Comparison of ENCODE assay signal across 25 cellular contexts in the genomic region with DNA sequence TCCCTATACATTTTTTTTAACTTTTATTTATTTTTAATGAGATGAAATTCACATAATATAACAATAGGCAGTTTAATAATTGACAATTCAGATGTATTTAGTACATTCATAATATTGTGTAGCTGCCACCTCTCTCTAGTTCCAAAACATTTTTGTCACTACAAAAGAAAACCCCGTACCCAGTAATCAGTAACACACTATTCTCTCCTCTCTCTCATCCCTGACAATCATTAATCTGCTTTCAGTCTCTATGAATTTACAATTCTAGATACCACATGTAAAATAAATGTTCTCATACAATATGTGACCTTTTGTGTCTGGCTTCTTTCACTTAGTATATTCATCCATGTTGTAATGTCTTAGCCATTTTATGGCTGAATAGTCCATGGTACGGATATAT.
A peak's percentile ranks its signal among the peaks of the same experiment; 100 is the strongest.
DNase-seq lines count a peak whose midpoint lies in the region; ATAC-seq and TF ChIP-seq lines count a peak whose summit lies in the region.
"Had no signal": no experiment of that assay in that cellular context is flagged by ENCODE, and none has a peak within 500 bp of the region (broad histone marks: within the 10 kb centered on the region; RNA-seq: fewer than 3 reads in every experiment).

No MANE protein-coding gene starts in this region.

- H3K27me3 ChIP-seq in heart left ventricle (no peaks in the 10 kb centered on the region), left ventricle myocardium inferior (ENCODE audit: low read depth) (no peaks in the 10 kb centered on the region), right cardiac atrium (ENCODE audit: control insufficient read depth, insufficient read depth) (no peaks in the 10 kb centered on the region), tibial nerve (no peaks in the 10 kb centered on the region)
- H3K27me3 ChIP-seq: BE2C, BLaER1 had no signal

- H3K4me3 ChIP-seq in heart left ventricle, result peak overlapping the region in 6 of 12 donors; percentile 1 to 51 (median 43)
- peak overlapping the region; percentile 60 for H3K4me3 ChIP-seq in left ventricle myocardium inferior
- peak overlapping the region; percentile 18 for H3K4me3 ChIP-seq in right cardiac atrium (ENCODE audit: low read length)
- no peak overlapping the region for H3K4me3 ChIP-seq in tibial nerve
- H3K4me3 ChIP-seq: BLaER1, GM12878 had no signal

- TF ChIP-seq POLR2A in heart left ventricle (IDR thresholded peaks at IDR 0.05), result no peak
- no peak for TF ChIP-seq POLR2A in tibial nerve (IDR thresholded peaks at IDR 0.05)

- intact Hi-C loops in heart left ventricle (cut with DNase I) (loop anchor here in 2 of 10 donors (5.0 to 10.0 kb wide), 3 partner anchors 34 to 94 kb away; a partner anchor contains a TSS), left cardiac atrium (cut with DNase I) (no loop called here), left ventricle myocardium inferior (cut with micrococcal nuclease) (no loop called here), Right ventricle myocardium superior (cut with DNase I) (no loop called here), right cardiac atrium (cut with DNase I) (no loop called here), left ventricle myocardium superior (cut with micrococcal nuclease) (loop anchor here (10.0 kb wide), 1 partner anchor 92 kb away; a partner anchor contains a TSS)

- ATAC-seq in heart left ventricle, result no peak
- no peak for ATAC-seq in left cardiac atrium
- no peak for ATAC-seq in Right ventricle myocardium superior (ENCODE audit: poor library complexity)
- ATAC-seq in right cardiac atrium, result no peak
- no peak for ATAC-seq in left ventricle myocardium superior
- ATAC-seq in GM19452 (IDR thresholded peaks at IDR 0.05; ENCODE audit: unreplicated experiment), result peak; percentile 56
- ATAC-seq: GM12878 had no signal

- H3K9me3 ChIP-seq in heart left ventricle, result no peaks in the 10 kb centered on the region
- H3K9me3 ChIP-seq in left ventricle myocardium inferior (replicated peaks), result no peaks in the 10 kb centered on the region
- H3K9me3 ChIP-seq in right cardiac atrium (ENCODE audit: control insufficient read depth, low read length), result no peaks in the 10 kb centered on the region
- H3K9me3 ChIP-seq in tibial nerve, result peaks cover 0 to 5% (median 0%) of the 10 kb centered on the region in 4 donors
- H3K9me3 ChIP-seq: BE2C, BLaER1 had no signal

- WGBS in heart left ventricle, 4 donors, result 62 to 87% (median 67%) methylated on average over 2 of the region's 2 CpGs
- WGBS in right cardiac atrium, result 91% methylated on average over 2 of the region's 2 CpGs
- 89 to 92% methylated on average over 2 of the region's 2 CpGs for WGBS in tibial nerve, 2 donors

- no peaks in the 10 kb centered on the region for H3K36me3 ChIP-seq in heart left ventricle
- no peaks in the 10 kb centered on the region for H3K36me3 ChIP-seq in left ventricle myocardium inferior
- H3K36me3 ChIP-seq in tibial nerve, result no peaks in the 10 kb centered on the region
- H3K36me3 ChIP-seq: BE2C, BLaER1 had no signal

- H3K4me1 ChIP-seq in heart left ventricle (peaks cover 0 to 20% (median 0%) of the 10 kb centered on the region in 12 donors), left ventricle myocardium inferior (peaks cover 52% of the 10 kb centered on the region), right cardiac atrium (ENCODE audit: control insufficient read depth, insufficient read depth, low read length) (no peaks in the 10 kb centered on the region), tibial nerve (peaks cover 0 to under 1% (median 0%) of the 10 kb centered on the region in 4 donors)
- H3K4me1 ChIP-seq: BE2C, BLaER1 had no signal

- H3K27ac ChIP-seq in heart left ventricle (peak overlapping the region in 10 of 12 donors; percentile 14 to 87 (median 74)), left ventricle myocardium inferior (replicated peaks) (peak overlapping the region; percentile 88), right cardiac atrium (ENCODE audit: low read length) (no peak overlapping the region), tibial nerve (no peak overlapping the region)
- H3K27ac ChIP-seq: 22Rv1, BLaER1 had no signal

- no peak for TF ChIP-seq EP300 in tibial nerve (IDR thresholded peaks at IDR 0.05)

- no peak for DNase-seq in heart left ventricle
- no peak for DNase-seq in left cardiac atrium
- DNase-seq in left ventricle myocardium inferior, result no peak
- no peak for DNase-seq in Right ventricle myocardium superior
- DNase-seq in right cardiac atrium, result no peak
- no peak for DNase-seq in left ventricle myocardium superior
- DNase-seq in tibial nerve (ENCODE audit: low spot score in 2 of 2), result no peak
- DNase-seq: ACHN; BE2C; C1 segment of cervical spinal cord; CD4-positive, alpha-beta memory T cell; CD4-positive, CD25-positive, alpha-beta regulatory T cell; CD8-positive, alpha-beta memory T cell; COR-L47; DMS 273 treated with DMSO at 0.1 percent for 48 hours; DMS153; DMS53; DMS79; DND-41; EL; GDM1 had no signal

- TF ChIP-seq CTCF in heart left ventricle (IDR thresholded peaks at IDR 0.05) (no peak), left ventricle myocardium inferior (IDR thresholded peaks at IDR 0.05; ENCODE audit: borderline replicate concordance) (no peak), tibial nerve (IDR thresholded peaks at IDR 0.05) (no peak)

Comparison
In these comparisons a context has a peak if more than half of its experiments do, and no peak if none do; other contexts are left out.
1. H3K27ac ChIP-seq: peak in heart left ventricle (10 of 12) and left ventricle myocardium inferior (single experiment); none in right cardiac atrium (single experiment) and tibial nerve (0 of 4).
2. H3K4me3 ChIP-seq: peak in left ventricle myocardium inferior (single experiment) and right cardiac atrium (single experiment); none in tibial nerve (0 of 4).